Comparison of ENCODE assay signal across 11 cellular contexts in the genomic region with DNA sequence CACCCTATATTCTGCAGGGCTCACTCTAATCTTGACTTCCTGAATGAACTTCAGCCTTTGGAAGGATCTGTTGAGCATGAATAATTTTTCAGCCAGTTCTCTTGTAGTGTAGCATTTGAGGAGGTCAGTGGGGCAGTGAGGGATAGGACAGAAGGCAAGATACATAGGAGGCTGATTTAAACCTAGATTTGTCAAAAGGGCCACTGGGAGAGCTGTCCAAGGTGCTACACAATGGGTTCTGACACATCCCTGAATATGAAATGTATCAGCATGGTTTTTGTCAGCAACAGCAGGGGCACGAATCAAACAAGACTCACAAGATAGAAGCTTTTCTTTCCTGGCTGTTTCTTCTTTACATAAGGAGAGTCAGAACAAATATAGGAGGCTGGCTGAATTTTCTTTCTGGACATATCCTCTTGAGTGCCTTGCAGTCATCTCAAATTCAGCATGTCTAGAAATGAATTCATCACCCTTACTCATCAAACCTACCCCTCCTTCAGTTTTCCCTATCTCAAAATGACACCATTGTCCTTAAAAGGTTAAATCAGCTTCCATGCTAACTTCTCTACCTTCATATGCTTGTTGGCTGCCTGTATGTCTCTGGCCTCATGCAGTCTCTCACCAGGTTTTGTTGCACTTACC.
A peak's percentile ranks its signal among the peaks of the same experiment; 100 is the strongest.
DNase-seq lines count a peak whose midpoint lies in the region; ATAC-seq and TF ChIP-seq lines count a peak whose summit lies in the region.
"Had no signal": no experiment of that assay in that cellular context is flagged by ENCODE, and none has a peak within 500 bp of the region (broad histone marks: within the 10 kb centered on the region; RNA-seq: fewer than 3 reads in every experiment).

No MANE protein-coding gene starts in this region.

- no peaks in the 10 kb centered on the region for H4K20me1 ChIP-seq in osteoblast (ENCODE audit: insufficient read depth, low read length)

- no TSS peak for BruUV-seq in A673 (replicated peaks; lab: Mats Ljungman, UMichigan)

- in situ Hi-C loops in SK-MEL-5 (cut with HindIII; ENCODE audit: low pct_unique_long_range_greater_than_20kb, low sequenced_read_pairs), result no loop called here

- no peak for TF ChIP-seq CTCF in A673 (conservative IDR thresholded peaks at IDR 0.05; ENCODE audit: low read depth, low read length)
- no peak for TF ChIP-seq CTCF in fibroblast of villous mesenchyme (IDR thresholded peaks at IDR 0.05; ENCODE audit: insufficient read depth, low read depth, low read length)
- TF ChIP-seq CTCF in osteoblast (IDR thresholded peaks at IDR 0.05; ENCODE audit: extremely low read depth, low read depth, low read length), result no peak

- DNase-seq in A673 (ENCODE audit: low spot score) (peak; percentile 47), HCEC 1CT (peak; percentile 59), SK-MEL-5 (ENCODE audit: low read depth, low spot score) (peak; percentile 47), fibroblast of villous mesenchyme (ENCODE audit: low read depth) (peak; percentile 44), NCI-H1694 treated with DMSO at 0.1 percent for 48 hours (lab: John Stamatoyannopoulos, UW) (no peak), hippocampal formation (lab: John Stamatoyannopoulos, UW) (no peak), osteoblast (ENCODE audit: insufficient read length, low spot score, missing footprints) (no peak)
- DNase-seq: NCI-H187, occipital lobe had no signal

- H3K27me3 ChIP-seq in A673 (replicated peaks; ENCODE audit: insufficient read depth, low read depth, low read length, poor library complexity), result peaks cover 54% of the 10 kb centered on the region
- H3K27me3 ChIP-seq in osteoblast (ENCODE audit: insufficient read depth, low read length), result no peaks in the 10 kb centered on the region

- H3K27ac ChIP-seq in A673 (ENCODE audit: low read depth, low read length, poor library complexity, severe bottlenecking) (no peak overlapping the region), osteoblast (ENCODE audit: low read depth, low read length) (no peak overlapping the region)

- H3K4me3 ChIP-seq in A673 (ENCODE audit: low read depth, low read length, poor library complexity, severe bottlenecking) (no peak overlapping the region), fibroblast of villous mesenchyme (ENCODE audit: low read depth, low read length) (no peak overlapping the region), osteoblast (ENCODE audit: insufficient read depth, low read length) (no peak overlapping the region)

- ATAC-seq in GM21723 (IDR thresholded peaks at IDR 0.05; ENCODE audit: unreplicated experiment), result no peak

- no peaks in the 10 kb centered on the region for H3K79me2 ChIP-seq in osteoblast (ENCODE audit: insufficient read depth, low read length)

- H3K9me3 ChIP-seq in A673 (ENCODE audit: low read depth, low read length, poor library complexity, severe bottlenecking) (no peaks in the 10 kb centered on the region), osteoblast (ENCODE audit: low read depth, low read length) (no peaks in the 10 kb centered on the region)
- H3K9me3 ChIP-seq: Caco-2 had no signal

- intact Hi-C loops in A673 (cut with micrococcal nuclease; ENCODE audit: unreplicated experiment), result no loop called here

- H3K36me3 ChIP-seq in A673 (ENCODE audit: insufficient read depth, low read length, poor library complexity, severe bottlenecking) (no peaks in the 10 kb centered on the region), osteoblast (ENCODE audit: insufficient read depth, low read length) (no peaks in the 10 kb centered on the region)

- H3K4me2 ChIP-seq in osteoblast (ENCODE audit: insufficient read depth, low read length), result no peak overlapping the region

- no peak overlapping the region for H2AFZ ChIP-seq in osteoblast (ENCODE audit: low read length)

- CTCF ChIA-PET in A673 (lab: Charles Lee), result no interaction called here

- H3K4me1 ChIP-seq in A673 (ENCODE audit: insufficient read depth, low read length, poor library complexity, severe bottlenecking) (no peaks in the 10 kb centered on the region), osteoblast (ENCODE audit: insufficient read depth, low read length) (no peaks in the 10 kb centered on the region)
- H3K4me1 ChIP-seq: Caco-2 had no signal

- POLR2A ChIA-PET in A673 (lab: Charles Lee; ENCODE audit: low non-redundant PET), result no interaction called here

Comparison
In these comparisons a context has a peak if more than half of its experiments do, and no peak if none do; other contexts are left out.
1. DNase-seq: peak in A673 (single experiment), HCEC 1CT (single experiment), SK-MEL-5 (single experiment) and fibroblast of villous mesenchyme (single experiment); none in NCI-H1694 treated with DMSO at 0.1 percent for 48 hours (single experiment), hippocampal formation (0 of 2) and osteoblast (single experiment).